21 cellular contexts compared by ENCODE assay signal in the genomic region with DNA sequence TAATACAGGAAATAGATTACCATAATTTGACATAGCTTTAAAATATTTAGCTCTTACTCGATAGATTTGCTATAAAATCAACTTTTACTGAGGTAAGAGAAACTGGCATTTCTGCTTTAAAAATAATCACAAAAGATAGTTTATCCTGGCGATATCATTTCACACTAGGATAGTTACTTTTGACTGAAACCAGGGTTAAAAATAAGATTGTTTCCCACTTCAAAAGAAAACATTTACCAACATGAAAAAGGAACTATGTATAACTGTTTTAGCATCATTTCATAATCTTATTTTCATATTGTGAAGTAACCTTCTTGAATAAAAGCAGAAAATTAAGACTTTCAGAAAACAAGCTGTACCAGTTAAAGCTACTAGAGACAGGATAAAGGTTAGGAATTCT. TPM values are rescaled to one million over a fixed set of nuclear protein-coding genes. Genes with fewer than 3 reads are reported as not detected.
DNase-seq lines count a peak whose midpoint lies in the region; ATAC-seq and TF ChIP-seq lines count a peak whose summit lies in the region.
"Had no signal": no experiment of that assay in that cellular context is flagged by ENCODE, and none has a peak within 500 bp of the region (broad histone marks: within the 10 kb centered on the region; RNA-seq: fewer than 3 reads in every experiment).

No MANE protein-coding gene starts in this region.

- H3K27ac Mint-ChIP-seq in CD4-positive, alpha-beta T cell, result peak overlapping the region; percentile 18
- H3K27ac Mint-ChIP-seq in naive thymus-derived CD4-positive, alpha-beta T cell, result peak overlapping the region in 4 of 9 donors; percentile 44 to 88 (median 79)
- H3K27ac Mint-ChIP-seq in Caco-2 (ENCODE audit: unreplicated experiment), result no peak overlapping the region

- H3K4me2 ChIP-seq in BLaER1, result peak overlapping the region; percentile 29
- H3K4me2 ChIP-seq: PC-9 had no signal

- H3K36me3 Mint-ChIP-seq in CD4-positive, alpha-beta T cell (ENCODE audit: low read depth), result no peaks in the 10 kb centered on the region
- peaks cover 16 to 32% (median 24%) of the 10 kb centered on the region in 5 donors for H3K36me3 Mint-ChIP-seq in naive thymus-derived CD4-positive, alpha-beta T cell
- H3K36me3 Mint-ChIP-seq in Caco-2 (ENCODE audit: insufficient read depth, unreplicated experiment), result peaks cover 47% of the 10 kb centered on the region

- H3K4me1 ChIP-seq in BLaER1 (peaks cover 22% of the 10 kb centered on the region), adipocyte (ENCODE audit: control insufficient read depth, insufficient read depth, low read length) (peaks cover 23% of the 10 kb centered on the region), Caco-2 (no peaks in the 10 kb centered on the region)
- no peaks in the 10 kb centered on the region for H3K4me1 ChIP-seq in naive thymus-derived CD4-positive, alpha-beta T cell (ENCODE audit: control insufficient read depth in 2 of 2, insufficient read depth in 2 of 2, low read length in 2 of 2)
- H3K4me1 ChIP-seq: BE2C had no signal

- no peak for ATAC-seq in CD4-positive, alpha-beta T cell (ENCODE audit: poor library complexity)
- ATAC-seq in naive thymus-derived CD4-positive, alpha-beta T cell, result no peak

- intact Hi-C loops in CD4-positive, alpha-beta T cell (cut with DNase I, micrococcal nuclease), result no loop called here
- intact Hi-C loops in naive thymus-derived CD4-positive, alpha-beta T cell (cut with micrococcal nuclease), result no loop called here
- intact Hi-C loops in Caco-2 (cut with micrococcal nuclease; ENCODE audit: unreplicated experiment), result no loop called here

- H3K9ac ChIP-seq in BLaER1 (0 out of 2 replicates have a peak overlapping the region, but pooled peaks have one; percentile 20), adipocyte (ENCODE audit: low read length) (no peak overlapping the region)

- no peak for TF ChIP-seq CTCF in CD4-positive, alpha-beta T cell (IDR thresholded peaks at IDR 0.05)
- no peak for TF ChIP-seq CTCF in Caco-2 (IDR thresholded peaks at IDR 0.05; ENCODE audit: insufficient read depth in 1 of 2, low read depth in 1 of 2, low read length in 1 of 2, severe bottlenecking in 1 of 2, unreplicated experiment in 1 of 2)

- no peak for DNase-seq in CD4-positive, alpha-beta T cell
- DNase-seq in adipocyte (ENCODE audit: low read depth) (peak; percentile 50), HuH-7.5 (ENCODE audit: low spot score) (no peak), NCI-H524 treated with DMSO at 0.1 percent for 48 hours (lab: John Stamatoyannopoulos, UW) (no peak), Caco-2 (no peak)
- DNase-seq in naive thymus-derived CD4-positive, alpha-beta T cell, result no peak
- DNase-seq in activated CD4-positive, alpha-beta T cell treated with anti-CD3 and anti-CD28 coated beads, Interleukin-2, amount 50 U/mL, for 48 hours, result no peak
- DNase-seq: ACHN; BE2C; Calu3; DMS79 treated with DMSO at 0.1 percent for 48 hours; GF-D8; GOT3; KG1; NCI-H1092; NCI-H2107; NCI-H69; NK-92 treated with Interleukin-12 subunit alpha and Interleukin-12 subunit beta, amount 100 ng/mL, for 24 hours; PC-9 had no signal

- POLR2A ChIA-PET in CD4-positive, alpha-beta T cell (lab: Charles Lee), result interaction anchor here (1.0 to 2.7 kb wide), 8 partner anchors 10 to 44 kb away, joined by 3 to 13 read pairs (median 4); partner anchors contain the start of gene PSMD6
- POLR2A ChIA-PET in naive thymus-derived CD4-positive, alpha-beta T cell (lab: Charles Lee), result interaction anchor here (0.8 to 2.7 kb wide), 7 partner anchors 12 to 139 kb away, joined by 3 to 13 read pairs (median 3); partner anchors contain the start of gene PSMD6
- POLR2A ChIA-PET in Caco-2 (lab: Charles Lee), result no interaction called here

- CTCF ChIA-PET in CD4-positive, alpha-beta T cell (lab: Charles Lee), result interaction anchor here (1.2 to 2.1 kb wide), 5 partner anchors 14 to 47 kb away, joined by 3 to 11 read pairs (median 4); partner anchors contain the start of gene PSMD6
- CTCF ChIA-PET in naive thymus-derived CD4-positive, alpha-beta T cell (lab: Charles Lee), result interaction anchor here (0.8 to 2.3 kb wide), 8 partner anchors 11 to 49 kb away, joined by 3 to 11 read pairs (median 3); partner anchors contain the start of gene PSMD6
- CTCF ChIA-PET in Caco-2 (lab: Charles Lee), result interaction anchor here (0.6 to 0.7 kb wide), 2 partner anchors 15 to 48 kb away, joined by 3 read pairs; partner anchors contain the start of gene PSMD6

- H3K4me3 ChIP-seq in BLaER1 (no peak overlapping the region), adipocyte (ENCODE audit: low read length) (no peak overlapping the region), Caco-2 (ENCODE audit: low read depth, low read length) (no peak overlapping the region)
- H3K4me3 ChIP-seq in naive thymus-derived CD4-positive, alpha-beta T cell (ENCODE audit: low read length), result no peak overlapping the region
- H3K4me3 ChIP-seq: PC-9, SK-N-MC had no signal

- H3K9me3 Mint-ChIP-seq in CD4-positive, alpha-beta T cell, result no peaks in the 10 kb centered on the region
- no peaks in the 10 kb centered on the region for H3K9me3 Mint-ChIP-seq in naive thymus-derived CD4-positive, alpha-beta T cell
- H3K9me3 Mint-ChIP-seq in Caco-2 (ENCODE audit: unreplicated experiment), result no peaks in the 10 kb centered on the region

- H4K20me1 ChIP-seq in BLaER1, result peaks cover 54% of the 10 kb centered on the region

- H3K4me1 Mint-ChIP-seq in CD4-positive, alpha-beta T cell (ENCODE audit: low read depth), result peaks cover 24% of the 10 kb centered on the region
- H3K4me1 Mint-ChIP-seq in naive thymus-derived CD4-positive, alpha-beta T cell, result peaks cover 8 to 26% (median 20%) of the 10 kb centered on the region in 7 donors
- no peaks in the 10 kb centered on the region for H3K4me1 Mint-ChIP-seq in Caco-2 (ENCODE audit: low read depth, unreplicated experiment)

- peak overlapping the region; percentile 14; the same call in 1 of the 2 replicates for H3K27ac ChIP-seq in BLaER1
- no peak overlapping the region for H3K27ac ChIP-seq in CD4-positive, alpha-beta T cell (ENCODE audit: low read depth, low read length)
- H3K27ac ChIP-seq in naive thymus-derived CD4-positive, alpha-beta T cell (ENCODE audit: low read depth, low read length), result peak overlapping the region; percentile 4
- H3K27ac ChIP-seq: PC-9, SK-N-MC had no signal

- BruUV-seq in Caco-2 (replicated peaks; lab: Mats Ljungman, UMichigan), result no TSS peak

- H3K36me3 ChIP-seq in BLaER1 (peaks cover 95% of the 10 kb centered on the region), adipocyte (ENCODE audit: control insufficient read depth, insufficient read depth, low read length, severe bottlenecking) (peaks cover 82% of the 10 kb centered on the region), Caco-2 (ENCODE audit: control insufficient read depth, insufficient read depth, low read length) (no peaks in the 10 kb centered on the region)
- H3K36me3 ChIP-seq in naive thymus-derived CD4-positive, alpha-beta T cell (ENCODE audit: control insufficient read depth in 2 of 3, insufficient read depth in 3 of 3, low read length in 3 of 3), result peaks cover 45 to 87% (median 46%) of the 10 kb centered on the region in 3 experiments

- H3K27me3 ChIP-seq in BLaER1 (no peaks in the 10 kb centered on the region), adipocyte (replicated peaks; ENCODE audit: control insufficient read depth, insufficient read depth, low read length) (no peaks in the 10 kb centered on the region), Caco-2 (replicated peaks; ENCODE audit: control insufficient read depth, insufficient read depth, low read length) (no peaks in the 10 kb centered on the region)
- no peaks in the 10 kb centered on the region for H3K27me3 ChIP-seq in CD4-positive, alpha-beta T cell (ENCODE audit: control insufficient read depth, insufficient read depth, low read length)
- H3K27me3 ChIP-seq in naive thymus-derived CD4-positive, alpha-beta T cell (ENCODE audit: control insufficient read depth in 2 of 2, insufficient read depth in 2 of 2, low read length in 2 of 2), result no peaks in the 10 kb centered on the region
- H3K27me3 ChIP-seq: BE2C had no signal

- no peak overlapping the region for H3K4me3 Mint-ChIP-seq in CD4-positive, alpha-beta T cell
- no peak overlapping the region for H3K4me3 Mint-ChIP-seq in naive thymus-derived CD4-positive, alpha-beta T cell
- no peak overlapping the region for H3K4me3 Mint-ChIP-seq in Caco-2 (ENCODE audit: unreplicated experiment)

- H3K27me3 Mint-ChIP-seq in CD4-positive, alpha-beta T cell, result no peaks in the 10 kb centered on the region
- H3K27me3 Mint-ChIP-seq in naive thymus-derived CD4-positive, alpha-beta T cell, result no peaks in the 10 kb centered on the region
- H3K27me3 Mint-ChIP-seq in Caco-2 (ENCODE audit: insufficient read depth, unreplicated experiment), result no peaks in the 10 kb centered on the region

- H3K9me3 ChIP-seq in BLaER1 (no peaks in the 10 kb centered on the region), adipocyte (ENCODE audit: control insufficient read depth, low read length) (no peaks in the 10 kb centered on the region), Caco-2 (no peaks in the 10 kb centered on the region)
- H3K9me3 ChIP-seq in CD4-positive, alpha-beta T cell (ENCODE audit: control insufficient read depth, low read length), result no peaks in the 10 kb centered on the region
- no peaks in the 10 kb centered on the region for H3K9me3 ChIP-seq in naive thymus-derived CD4-positive, alpha-beta T cell (ENCODE audit: control insufficient read depth in 2 of 3, low read length in 3 of 3)
- H3K9me3 ChIP-seq: BE2C had no signal

RNA-seq across cellular contexts. Expression of gene PSMD6, which starts 15.3 kb away (rescaled TPM):
- total RNA-seq in CD4-positive, alpha-beta T cell, result 100 to 1,000 TPM; 119 to 126 TPM
- total RNA-seq in naive thymus-derived CD4-positive, alpha-beta T cell, result 100 to 1,000 TPM in 1 of 5 experiments, 10 to 100 TPM in 4; 63.4 to 103 (median 84.1) TPM
- 100 to 1,000 TPM; 119 to 134 TPM for polyA plus RNA-seq in naive thymus-derived CD4-positive, alpha-beta T cell
- 96.6 and 100 TPM in 2 replicates for total RNA-seq in Caco-2 (2022)
